ENCODE assay signal across 17 cellular contexts in the genomic region with DNA sequence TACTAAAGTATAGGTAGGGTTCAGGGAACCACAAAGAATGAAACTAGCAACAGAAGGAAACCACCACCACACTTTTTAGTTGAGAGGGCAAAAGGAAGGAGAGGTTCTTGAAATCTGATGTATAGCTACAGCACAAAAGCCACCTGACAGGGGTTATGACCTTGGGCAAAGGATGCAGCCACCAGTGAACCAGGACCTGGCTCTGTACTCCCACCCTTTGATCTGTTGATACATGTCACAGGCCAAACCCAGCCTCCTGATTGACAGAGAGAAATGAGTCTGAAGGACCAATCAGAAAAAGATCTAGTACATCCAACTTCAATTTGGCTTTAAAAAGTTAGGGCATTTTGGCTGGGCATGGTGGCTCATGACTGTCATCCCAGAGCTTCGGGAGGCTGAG. TPM values are rescaled to one million over a fixed set of nuclear protein-coding genes. Genes with fewer than 3 reads are reported as not detected.
A peak's percentile ranks its signal among the peaks of the same experiment; 100 is the strongest.
DNase-seq lines count a peak whose midpoint lies in the region; ATAC-seq and TF ChIP-seq lines count a peak whose summit lies in the region.
"Had no signal": no experiment of that assay in that cellular context is flagged by ENCODE, and none has a peak within 500 bp of the region (broad histone marks: within the 10 kb centered on the region; RNA-seq: fewer than 3 reads in every experiment).

No MANE protein-coding gene starts in this region.

- peaks cover 6% of the 10 kb centered on the region for H3K36me3 Mint-ChIP-seq in activated naive CD8-positive, alpha-beta T cell treated with anti-CD3 and anti-CD28 coated beads, Interleukin-2, amount 10 ng/mL, durations not matched to agents 7 days and 5 days
- no peaks in the 10 kb centered on the region for H3K36me3 Mint-ChIP-seq in activated naive CD8-positive, alpha-beta T cell treated with anti-CD3 and anti-CD28 coated beads for 36 hours
- H3K36me3 Mint-ChIP-seq in activated T-helper 1 cell treated with anti-CD3 and anti-CD28 coated beads, Interleukin-12 subunit alpha, Interleukin-12 subunit beta, Interleukin-2, Interleukin-4 antibody, amounts not matched to agents 30 ng/mL and 10 ng/mL and 1 ng/mL, durations not matched to agents 14 hours and 24 hours and 36 hours (ENCODE audit: low read depth), result peaks cover 7% of the 10 kb centered on the region

- H3K4me1 Mint-ChIP-seq in activated naive CD8-positive, alpha-beta T cell treated with anti-CD3 and anti-CD28 coated beads, Interleukin-2, amount 10 ng/mL, durations not matched to agents 7 days and 5 days, result peaks cover 29% of the 10 kb centered on the region
- H3K4me1 Mint-ChIP-seq in activated naive CD8-positive, alpha-beta T cell treated with anti-CD3 and anti-CD28 coated beads for 36 hours, result peaks cover 11% of the 10 kb centered on the region
- peaks cover 42% of the 10 kb centered on the region for H3K4me1 Mint-ChIP-seq in activated T-helper 1 cell treated with anti-CD3 and anti-CD28 coated beads, Interleukin-12 subunit alpha, Interleukin-12 subunit beta, Interleukin-2, Interleukin-4 antibody, amounts not matched to agents 30 ng/mL and 10 ng/mL and 1 ng/mL, durations not matched to agents 14 hours and 24 hours and 36 hours (ENCODE audit: low read depth)
- H3K4me1 Mint-ChIP-seq: B cell had no signal

- H3K36me3 ChIP-seq in MM.1S (replicated peaks; ENCODE audit: insufficient read depth, low read length), result no peaks in the 10 kb centered on the region
- H3K36me3 ChIP-seq in vagina, result no peaks in the 10 kb centered on the region

- H3K9me2 ChIP-seq in MM.1S (replicated peaks; ENCODE audit: insufficient read depth, low read length), result no peaks in the 10 kb centered on the region

- DNase-seq in activated naive CD8-positive, alpha-beta T cell treated with anti-CD3 and anti-CD28 coated beads, Interleukin-2, amount 10 ng/mL, durations not matched to agents 7 days and 5 days, result peak; percentile 41
- DNase-seq in activated naive CD8-positive, alpha-beta T cell treated with anti-CD3 and anti-CD28 coated beads for 36 hours, result no peak
- DNase-seq in MM.1S (peak; percentile 33), vagina (ENCODE audit: extremely low spot score in 2 of 2) (no peak)
- DNase-seq in activated T-helper 1 cell treated with anti-CD3 and anti-CD28 coated beads, Interleukin-12 subunit alpha, Interleukin-12 subunit beta, Interleukin-2, Interleukin-4 antibody, amounts not matched to agents 30 ng/mL and 10 ng/mL and 1 ng/mL, durations not matched to agents 14 hours and 24 hours and 36 hours (ENCODE audit: low spot score), result peak; percentile 40
- DNase-seq: CD4-positive, alpha-beta T cell; DMS79 treated with DMSO at 0.1 percent for 48 hours; H9; KBM-7; NCI-H1105; NCI-H1694 treated with DMSO at 0.1 percent for 48 hours; NCI-H345; NCI-H526 treated with DMSO at 0.1 percent for 48 hours; NK-92 treated with Interleukin-12 subunit alpha and Interleukin-12 subunit beta, amount 100 ng/mL, for 24 hours had no signal

- no peak overlapping the region for H3K4me2 ChIP-seq in MM.1S (ENCODE audit: low read depth, low read length)

- H3K9me3 Mint-ChIP-seq in activated naive CD8-positive, alpha-beta T cell treated with anti-CD3 and anti-CD28 coated beads, Interleukin-2, amount 10 ng/mL, durations not matched to agents 7 days and 5 days, result peaks cover 1% of the 10 kb centered on the region
- no peaks in the 10 kb centered on the region for H3K9me3 Mint-ChIP-seq in activated naive CD8-positive, alpha-beta T cell treated with anti-CD3 and anti-CD28 coated beads for 36 hours
- peaks cover 4% of the 10 kb centered on the region for H3K9me3 Mint-ChIP-seq in activated T-helper 1 cell treated with anti-CD3 and anti-CD28 coated beads, Interleukin-12 subunit alpha, Interleukin-12 subunit beta, Interleukin-2, Interleukin-4 antibody, amounts not matched to agents 30 ng/mL and 10 ng/mL and 1 ng/mL, durations not matched to agents 14 hours and 24 hours and 36 hours
- H3K9me3 Mint-ChIP-seq: H9 had no signal

- H3K27ac Mint-ChIP-seq in activated naive CD8-positive, alpha-beta T cell treated with anti-CD3 and anti-CD28 coated beads, Interleukin-2, amount 10 ng/mL, durations not matched to agents 7 days and 5 days, result peak overlapping the region; percentile 89
- no peak overlapping the region for H3K27ac Mint-ChIP-seq in activated naive CD8-positive, alpha-beta T cell treated with anti-CD3 and anti-CD28 coated beads for 36 hours
- peak overlapping the region; percentile 85 for H3K27ac Mint-ChIP-seq in activated T-helper 1 cell treated with anti-CD3 and anti-CD28 coated beads, Interleukin-12 subunit alpha, Interleukin-12 subunit beta, Interleukin-2, Interleukin-4 antibody, amounts not matched to agents 30 ng/mL and 10 ng/mL and 1 ng/mL, durations not matched to agents 14 hours and 24 hours and 36 hours
- H3K27ac Mint-ChIP-seq: B cell; CD4-positive, alpha-beta T cell; H9 had no signal

- H3K4me1 ChIP-seq in MM.1S (ENCODE audit: low read length) (no peaks in the 10 kb centered on the region), vagina (no peaks in the 10 kb centered on the region)

- no peak overlapping the region for H3K9ac ChIP-seq in MM.1S (ENCODE audit: low read length)

- no peaks in the 10 kb centered on the region for H3F3A ChIP-seq in MM.1S (ENCODE audit: insufficient read depth, low read length)

- TF ChIP-seq CTCF in MM.1S (IDR thresholded peaks at IDR 0.05; ENCODE audit: low read length), result no peak
- TF ChIP-seq CTCF in vagina (IDR thresholded peaks at IDR 0.05), result no peak

- H3K9me3 ChIP-seq in MM.1S (replicated peaks; ENCODE audit: insufficient read depth, low read length), result no peaks in the 10 kb centered on the region
- no peaks in the 10 kb centered on the region for H3K9me3 ChIP-seq in vagina

- ATAC-seq in activated naive CD8-positive, alpha-beta T cell treated with anti-CD3 and anti-CD28 coated beads, Interleukin-2, amount 10 ng/mL, durations not matched to agents 7 days and 5 days (ENCODE audit: low read depth), result peak; percentile 97
- no peak for ATAC-seq in HG02970 (IDR thresholded peaks at IDR 0.05; ENCODE audit: low FRiP score, unreplicated experiment)
- no peak for ATAC-seq in GM21528 (IDR thresholded peaks at IDR 0.05; ENCODE audit: low FRiP score, unreplicated experiment)

- H3K27me3 ChIP-seq in MM.1S (replicated peaks; ENCODE audit: insufficient read depth, low read length), result no peaks in the 10 kb centered on the region
- no peaks in the 10 kb centered on the region for H3K27me3 ChIP-seq in vagina

- no peak overlapping the region for H3K27ac ChIP-seq in MM.1S (ENCODE audit: low read length)
- no peak overlapping the region for H3K27ac ChIP-seq in vagina

- peak overlapping the region; percentile 53 for H3K4me3 Mint-ChIP-seq in activated naive CD8-positive, alpha-beta T cell treated with anti-CD3 and anti-CD28 coated beads, Interleukin-2, amount 10 ng/mL, durations not matched to agents 7 days and 5 days
- no peak overlapping the region for H3K4me3 Mint-ChIP-seq in activated naive CD8-positive, alpha-beta T cell treated with anti-CD3 and anti-CD28 coated beads for 36 hours
- no peak overlapping the region for H3K4me3 Mint-ChIP-seq in activated T-helper 1 cell treated with anti-CD3 and anti-CD28 coated beads, Interleukin-12 subunit alpha, Interleukin-12 subunit beta, Interleukin-2, Interleukin-4 antibody, amounts not matched to agents 30 ng/mL and 10 ng/mL and 1 ng/mL, durations not matched to agents 14 hours and 24 hours and 36 hours
- H3K4me3 Mint-ChIP-seq: B cell; CD4-positive, alpha-beta T cell; H9 had no signal

- no peaks in the 10 kb centered on the region for H3K27me3 Mint-ChIP-seq in activated naive CD8-positive, alpha-beta T cell treated with anti-CD3 and anti-CD28 coated beads, Interleukin-2, amount 10 ng/mL, durations not matched to agents 7 days and 5 days
- no peaks in the 10 kb centered on the region for H3K27me3 Mint-ChIP-seq in activated naive CD8-positive, alpha-beta T cell treated with anti-CD3 and anti-CD28 coated beads for 36 hours
- no peaks in the 10 kb centered on the region for H3K27me3 Mint-ChIP-seq in activated T-helper 1 cell treated with anti-CD3 and anti-CD28 coated beads, Interleukin-12 subunit alpha, Interleukin-12 subunit beta, Interleukin-2, Interleukin-4 antibody, amounts not matched to agents 30 ng/mL and 10 ng/mL and 1 ng/mL, durations not matched to agents 14 hours and 24 hours and 36 hours (ENCODE audit: insufficient read depth)
- H3K27me3 Mint-ChIP-seq: B cell; CD4-positive, alpha-beta T cell had no signal

- no peak overlapping the region for H2AFZ ChIP-seq in MM.1S (ENCODE audit: low read length)

- intact Hi-C loops in activated T-helper 1 cell treated with anti-CD3 and anti-CD28 coated beads, Interleukin-12 subunit alpha, Interleukin-12 subunit beta, Interleukin-2, Interleukin-4 antibody, amounts not matched to agents 30 ng/mL and 10 ng/mL and 1 ng/mL, durations not matched to agents 14 hours and 24 hours and 36 hours (cut with micrococcal nuclease), result loop anchor here (5.0 kb wide), 1 partner anchor 190 kb away; no protein-coding TSS in a partner anchor
- intact Hi-C loops in vagina (cut with DNase I), result no loop called here

- POLR2A ChIA-PET in activated naive CD8-positive, alpha-beta T cell treated with anti-CD3 and anti-CD28 coated beads, Interleukin-2, amount 10 ng/mL, durations not matched to agents 7 days and 5 days (lab: Charles Lee), result interaction anchor here (0.6 to 2.1 kb wide), 10 partner anchors 8 to 238 kb away, joined by 3 to 17 read pairs (median 4); a partner anchor contains a TSS

- no peaks in the 10 kb centered on the region for H3K79me2 ChIP-seq in MM.1S (ENCODE audit: low read length)

- no peak overlapping the region for H3K4me3 ChIP-seq in MM.1S (ENCODE audit: low read length)
- H3K4me3 ChIP-seq in vagina, result no peak overlapping the region

- no peak for TF ChIP-seq POLR2A in vagina (IDR thresholded peaks at IDR 0.05)

- no peaks in the 10 kb centered on the region for H4K20me1 ChIP-seq in MM.1S (ENCODE audit: insufficient read depth, low read length)

RNA-seq across cellular contexts. Expression of a gene that starts 20.0 kb away (rescaled TPM):
- total RNA-seq in activated naive CD8-positive, alpha-beta T cell treated with anti-CD3 and anti-CD28 coated beads, Interleukin-2, amount 10 ng/mL, durations not matched to agents 7 days and 5 days, result 10 to 100 TPM; 36.6 to 41.0 TPM
- 10 to 100 TPM; 47.8 to 49.8 TPM for total RNA-seq in activated naive CD8-positive, alpha-beta T cell treated with anti-CD3 and anti-CD28 coated beads for 36 hours
- total RNA-seq in activated T-helper 1 cell treated with anti-CD3 and anti-CD28 coated beads, Interleukin-12 subunit alpha, Interleukin-12 subunit beta, Interleukin-2, Interleukin-4 antibody, amounts not matched to agents 30 ng/mL and 10 ng/mL and 1 ng/mL, durations not matched to agents 14 hours and 24 hours and 36 hours, result 64.3 and 65.1 TPM in 2 replicates
- 1.7 TPM for total RNA-seq in vagina

Comparison
In these comparisons a context has a peak if more than half of its experiments do, and no peak if none do; other contexts are left out.
1. DNase-seq: peak in activated naive CD8-positive, alpha-beta T cell treated with anti-CD3 and anti-CD28 coated beads, Interleukin-2, amount 10 ng/mL, durations not matched to agents 7 days and 5 days (single experiment), MM.1S (single experiment) and activated T-helper 1 cell treated with anti-CD3 and anti-CD28 coated beads, Interleukin-12 subunit alpha, Interleukin-12 subunit beta, Interleukin-2, Interleukin-4 antibody, amounts not matched to agents 30 ng/mL and 10 ng/mL and 1 ng/mL, durations not matched to agents 14 hours and 24 hours and 36 hours (single experiment); none in activated naive CD8-positive, alpha-beta T cell treated with anti-CD3 and anti-CD28 coated beads for 36 hours (single experiment) and vagina (0 of 2).
2. RNA of a gene that starts 20.0 kb away (total RNA-seq): 64.3 to 65.1 TPM in activated T-helper 1 cell treated with anti-CD3 and anti-CD28 coated beads, Interleukin-12 subunit alpha, Interleukin-12 subunit beta, Interleukin-2, Interleukin-4 antibody, amounts not matched to agents 30 ng/mL and 10 ng/mL and 1 ng/mL, durations not matched to agents 14 hours and 24 hours and 36 hours, 47.8 to 49.8 TPM in activated naive CD8-positive, alpha-beta T cell treated with anti-CD3 and anti-CD28 coated beads for 36 hours and 36.6 to 41.0 TPM in activated naive CD8-positive, alpha-beta T cell treated with anti-CD3 and anti-CD28 coated beads, Interleukin-2, amount 10 ng/mL, durations not matched to agents 7 days and 5 days; 1.7 TPM in vagina (single experiment); every median in the first group is over 10 times any median in the second.